ENCODE assay signal across 28 cellular contexts in genomic region chr15:65969865-65970832, GRCh38.
"Had no signal": no experiment of that assay in that cellular context is flagged by ENCODE, and none has a peak within 500 bp of the region (broad histone marks: within the 10 kb centered on the region; RNA-seq: fewer than 3 reads in every experiment).

No MANE protein-coding gene starts in this region.

- H3K36me3 ChIP-seq: gastrocnemius medialis, left lung, lower lobe of right lung, neural progenitor cell, sigmoid colon, stomach, thyroid gland, upper lobe of right lung had no signal

- H3K4me1 ChIP-seq: gastrocnemius medialis, left lung, lower lobe of right lung, neural progenitor cell, parathyroid adenoma, psoas muscle, sigmoid colon, stomach, thyroid gland, upper lobe of right lung had no signal

- DNase-seq: activated CD4-positive, alpha-beta T cell treated with anti-CD3 and anti-CD28 coated beads for 36 hours; activated CD4-positive, CD25-positive, alpha-beta regulatory T cell; activated CD8-positive, alpha-beta memory T cell treated with anti-CD3 and anti-CD28 coated beads for 24 hours; activated effector memory CD4-positive, alpha-beta T cell treated with anti-CD3 and anti-CD28 coated beads, Interleukin-2, amount 50 U/mL, for 16 hours; activated naive CD4-positive, alpha-beta T cell treated with anti-CD3 and anti-CD28 coated beads, Interleukin-2, amount 10 ng/mL, durations not matched to agents 7 days and 5 days; amniotic stem cell; cortex of kidney; effector memory CD8-positive, alpha-beta T cell; gastrocnemius medialis; glutamatergic neuron; left lung; lower lobe of right lung; mesenchymal stem cell; natural killer cell; occipital lobe; psoas muscle; sigmoid colon; small intestine; stimulated activated CD4-positive, alpha-beta T cell treated with anti-CD3 and anti-CD28 coated beads, Interleukin-1b, Interleukin-23, amount 100 ng/mL, for 48 hours; stimulated activated CD4-positive, alpha-beta T cell treated with anti-CD3 and anti-CD28 coated beads, Interleukin-4, amount 100 ng/mL, for 4 hours; stimulated activated CD8-positive, alpha-beta memory T cell treated with anti-CD3 and anti-CD28 coated beads, Interleukin-4, amount 100 ng/mL, for 48 hours; stimulated activated naive B cell treated with anti-CD40 and anti-IgM and Interleukin-4, amounts not matched to agents 10 μg/mL and 1 μg/mL and 100 μg/mL, for 72 hours; stomach; thyroid gland; upper lobe of right lung had no signal

- FAIRE-seq: islet of Langerhans, small intestine had no signal

- H2AFZ ChIP-seq: neural progenitor cell, parathyroid adenoma had no signal

- H3K27me3 ChIP-seq: neural progenitor cell, thyroid gland had no signal

- H3K27ac ChIP-seq: gastrocnemius medialis, left lung, lower lobe of right lung, neural progenitor cell, parathyroid adenoma, psoas muscle, sigmoid colon, stomach, thyroid gland, upper lobe of right lung had no signal

- H3K4me2 ChIP-seq: neural progenitor cell had no signal

- H3K4me3 ChIP-seq: gastrocnemius medialis, left lung, lower lobe of right lung, neural progenitor cell, psoas muscle, sigmoid colon, stomach, thyroid gland, upper lobe of right lung had no signal

- H3K9me3 ChIP-seq: gastrocnemius medialis, left lung, lower lobe of right lung, psoas muscle, sigmoid colon, stomach, thyroid gland, upper lobe of right lung had no signal

- H3K79me2 ChIP-seq: parathyroid adenoma had no signal

- H3K9ac ChIP-seq: neural progenitor cell, parathyroid adenoma had no signal
